8 cellular contexts compared by ENCODE assay signal in the genomic region with DNA sequence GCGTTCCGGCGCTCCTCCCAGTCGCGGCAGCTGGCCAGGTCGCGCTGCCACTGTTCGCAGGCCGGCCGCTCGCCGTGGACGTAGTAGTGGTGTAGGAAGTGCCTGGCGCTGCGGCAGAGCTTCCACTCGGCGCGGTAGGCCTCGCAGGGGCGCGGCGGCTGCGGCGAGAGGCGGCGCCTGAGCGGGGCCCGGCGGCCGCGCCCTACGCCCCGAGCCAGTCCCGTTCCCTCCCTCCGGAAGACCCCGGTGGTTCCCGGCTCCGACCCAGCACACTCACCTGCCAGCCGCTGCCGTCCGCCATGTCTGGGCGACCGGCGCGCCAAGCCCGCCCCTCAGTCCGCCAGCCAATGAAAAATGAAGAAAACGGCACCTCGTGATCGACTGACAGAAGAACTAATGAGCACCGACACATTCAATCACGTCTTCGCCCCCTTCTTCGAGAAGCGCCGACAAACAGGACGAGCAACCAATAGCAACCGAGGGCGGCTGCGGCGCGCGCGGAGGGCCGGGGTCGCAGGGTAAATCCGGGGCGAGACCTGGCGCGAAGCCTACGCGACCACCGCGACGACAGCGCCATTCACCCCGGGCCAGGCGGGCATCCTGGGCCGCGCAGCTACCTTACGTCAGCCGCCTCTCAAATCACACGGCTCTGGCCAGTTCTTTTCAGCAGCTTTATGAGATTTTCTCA. TPM values are rescaled to one million over a fixed set of nuclear protein-coding genes. Genes with fewer than 3 reads are reported as not detected.
DNase-seq lines count a peak whose midpoint lies in the region; ATAC-seq, FAIRE-seq and TF ChIP-seq lines count a peak whose summit lies in the region.

A gene with protein sequence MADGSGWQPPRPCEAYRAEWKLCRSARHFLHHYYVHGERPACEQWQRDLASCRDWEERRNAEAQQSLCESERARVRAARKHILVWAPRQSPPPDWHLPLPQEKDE (minus strand): TSS at position 324 of the 688 bp plus-strand sequence. CDS start 23 bp downstream, at position 301.

- H3K79me2 ChIP-seq in ACC112 (ENCODE audit: control insufficient read depth, insufficient read depth, low read length, unreplicated experiment) (peaks cover 20% of the 10 kb centered on the region), smooth muscle cell (ENCODE audit: low read depth) (peaks cover 40% of the 10 kb centered on the region)

- FAIRE-seq in bronchial epithelial cell (lab: Jason Lieb, UNC): no peak

- H3K4me2 ChIP-seq in smooth muscle cell: peak within 1 kb of the TSS; percentile 93

- H4K20me1 ChIP-seq in smooth muscle cell (ENCODE audit: low read depth): peaks cover 25% of the 10 kb centered on the region

- H3K36me3 ChIP-seq in ACC112 (ENCODE audit: insufficient read depth, low read length): peaks cover 3% of the 10 kb centered on the region; the same call in 1 of the 2 replicates
- peaks cover 9% of the 10 kb centered on the region for H3K36me3 ChIP-seq in bronchial epithelial cell (ENCODE audit: control insufficient read depth, insufficient read depth, low read length)
- peaks cover 9% of the 10 kb centered on the region for H3K36me3 ChIP-seq in smooth muscle cell (ENCODE audit: low read depth)

- no peak for TF ChIP-seq CTCF in WI38 (IDR thresholded peaks at IDR 0.05; ENCODE audit: low read depth, low read length)
- no peak for TF ChIP-seq CTCF in bronchial epithelial cell (IDR thresholded peaks at IDR 0.05; ENCODE audit: insufficient read depth, low read length, severe bottlenecking)
- no peak for TF ChIP-seq CTCF in smooth muscle cell (IDR thresholded peaks at IDR 0.05; ENCODE audit: borderline replicate concordance, insufficient read depth, poor library complexity, severe bottlenecking)

- H3K9ac ChIP-seq in smooth muscle cell (ENCODE audit: low read depth): peak within 1 kb of the TSS; percentile 85

- peaks cover 10% of the 10 kb centered on the region for H3F3A ChIP-seq in smooth muscle cell (ENCODE audit: low read depth)

- H3K4me3 ChIP-seq in ACC112 (ENCODE audit: low read depth, low read length) (peak within 1 kb of the TSS; percentile 78), WI38 (ENCODE audit: low read depth, low read length) (peak within 1 kb of the TSS; percentile 78), bronchial epithelial cell (ENCODE audit: low read depth, low read length) (peak within 1 kb of the TSS; percentile 74), smooth muscle cell (peak within 1 kb of the TSS; percentile 92)

- H3K27me3 ChIP-seq in ACC112 (ENCODE audit: insufficient read depth, low read length): no peaks in the 10 kb centered on the region
- no peaks in the 10 kb centered on the region for H3K27me3 ChIP-seq in bronchial epithelial cell (ENCODE audit: control insufficient read depth, insufficient read depth, low read length)
- no peaks in the 10 kb centered on the region for H3K27me3 ChIP-seq in smooth muscle cell (ENCODE audit: low read depth)

- H3K27ac ChIP-seq in ACC112 (ENCODE audit: low read depth, low read length): peak within 1 kb of the TSS; percentile 49; the same call in 1 of the 2 replicates
- H3K27ac ChIP-seq in smooth muscle cell (ENCODE audit: low read depth): peak within 1 kb of the TSS; percentile 76

- H2AFZ ChIP-seq in ACC112 (ENCODE audit: low read length, unreplicated experiment) (peak within 1 kb of the TSS; percentile 58), smooth muscle cell (ENCODE audit: low read depth) (peak within 1 kb of the TSS; percentile 91)

- H3K4me1 ChIP-seq in ACC112 (ENCODE audit: control insufficient read depth, insufficient read depth, low read length, unreplicated experiment) (no peaks in the 10 kb centered on the region), smooth muscle cell (ENCODE audit: low read depth) (peaks cover 15% of the 10 kb centered on the region)

- H3K9me3 ChIP-seq in smooth muscle cell (replicated peaks; ENCODE audit: low read depth): no peaks in the 10 kb centered on the region

- ATAC-seq in GM18870 (IDR thresholded peaks at IDR 0.05; ENCODE audit: unreplicated experiment) (peak; percentile 66), HG03135 (IDR thresholded peaks at IDR 0.05; ENCODE audit: unreplicated experiment) (peak; percentile 84)

- DNase-seq in NCI-H2227 (lab: John Stamatoyannopoulos, UW; ENCODE audit: unreplicated experiment) (peak; percentile 95), bronchial epithelial cell (ENCODE audit: low read depth) (peak; percentile 88), iPS-NIHi7 (ENCODE audit: extremely low spot score) (peak; percentile 99), smooth muscle cell (lab: John Stamatoyannopoulos, UW; ENCODE audit: unreplicated experiment) (peak; percentile 45)

- under 1% methylated on average over 53 of the region's 83 CpGs for WGBS in smooth muscle cell (ENCODE audit: low lambda C conversion rate)

RNA-seq across cellular contexts. Expression of the gene that starts here (rescaled TPM):
- total RNA-seq in bronchial epithelial cell: 25.3 and 38.9 TPM in 2 replicates
- 16.5 and 23.0 TPM in 2 replicates for total RNA-seq in smooth muscle cell
- polyA plus RNA-seq in smooth muscle cell: 20.8 and 29.5 TPM in 2 replicates

Comparison
In these comparisons a context has a peak if more than half of its experiments do, and no peak if none do; other contexts are left out.
1. Peak in every context shown above with its lines: DNase-seq, ATAC-seq, H3K4me3 ChIP-seq and H3K27ac ChIP-seq.
2. DNase-seq: peak in every context shown above with its lines; median percentile 99 in iPS-NIHi7; 95 in NCI-H2227; 88 in bronchial epithelial cell; 45 in smooth muscle cell.